In genomic region chr2:150596071-150596470, GRCh38 we compare ENCODE assay signal across 1 cellular context.
TF ChIP-seq lines count a peak whose summit lies in the region.

No MANE protein-coding gene starts in this region.

TF ChIP-seq in SK-N-SH treated with all-trans-retinoic acid at 6 μM for 48 hours, 23 proteins besides CTCF, POLR2A, EP300 and RAD21 (continued from another document):
- no peak for TF ChIP-seq CSRNP3 (CRISPR knock-in tag; IDR thresholded peaks at IDR 0.05)
- no peak for TF ChIP-seq ESRRG (CRISPR knock-in tag; IDR thresholded peaks at IDR 0.05)
- no peak for TF ChIP-seq ZNF70 (CRISPR knock-in tag; IDR thresholded peaks at IDR 0.05)
- TF ChIP-seq ARNTL (CRISPR knock-in tag; IDR thresholded peaks at IDR 0.05; ENCODE audit: borderline replicate concordance, low read depth), result no peak
- no peak for TF ChIP-seq ZFP3 (CRISPR knock-in tag; IDR thresholded peaks at IDR 0.05)
- no peak for TF ChIP-seq TSHZ2 (CRISPR knock-in tag; IDR thresholded peaks at IDR 0.05)
- no peak for TF ChIP-seq PPARA (CRISPR knock-in tag; IDR thresholded peaks at IDR 0.05; ENCODE audit: borderline replicate concordance)
- TF ChIP-seq ZC3H10 (CRISPR knock-in tag; IDR thresholded peaks at IDR 0.05), result no peak
- TF ChIP-seq ISL1 (CRISPR knock-in tag; IDR thresholded peaks at IDR 0.05), result no peak
- TF ChIP-seq CSDC2 (CRISPR knock-in tag; IDR thresholded peaks at IDR 0.05), result no peak
- TF ChIP-seq SNAI2 (CRISPR knock-in tag; IDR thresholded peaks at IDR 0.05), result no peak
- TF ChIP-seq GLIS3 (CRISPR knock-in tag; IDR thresholded peaks at IDR 0.05), result no peak
TF ChIP-seq in SK-N-SH treated with all-trans-retinoic acid at 6 μM for 48 hours: peak in this region for 0.
